ENCODE assay signal across 1 cellular context in the genomic region with DNA sequence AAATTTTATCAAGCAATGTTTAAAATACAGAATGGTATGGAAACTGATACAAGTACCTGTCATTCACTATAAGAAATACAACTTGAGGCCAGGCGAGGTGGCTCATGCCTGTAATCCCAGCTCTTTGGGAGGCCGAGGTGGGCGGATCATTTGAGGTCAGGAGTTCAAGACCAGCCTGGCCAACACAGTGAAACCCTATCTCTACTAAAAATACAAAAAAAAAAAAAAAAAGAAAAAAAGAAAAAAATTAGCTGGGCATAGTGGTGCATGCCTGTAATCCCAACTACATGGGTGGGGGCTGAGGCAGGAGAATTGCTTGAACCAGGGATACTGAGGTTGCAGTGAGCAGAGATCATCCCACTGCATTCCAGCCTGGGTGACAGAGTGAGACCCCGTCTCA. TPM values are rescaled to one million over a fixed set of nuclear protein-coding genes. Genes with fewer than 3 reads are reported as not detected.
"Had no signal": no experiment of that assay in that cellular context is flagged by ENCODE, and none has a peak within 500 bp of the region (broad histone marks: within the 10 kb centered on the region; RNA-seq: fewer than 3 reads in every experiment).

No MANE protein-coding gene starts in this region.

RNA-seq across cellular contexts. Expression of a gene that starts 2.7 kb away (rescaled TPM):
- total RNA-seq: GM23248 had no signal
